Comparison of ENCODE assay signal across 18 cellular contexts in genomic region chr5:140238756-140239155, GRCh38.
DNase-seq lines count a peak whose midpoint lies in the region; ATAC-seq and TF ChIP-seq lines count a peak whose summit lies in the region.
"Had no signal": no experiment of that assay in that cellular context is flagged by ENCODE, and none has a peak within 500 bp of the region (broad histone marks: within the 10 kb centered on the region; RNA-seq: fewer than 3 reads in every experiment).

No MANE protein-coding gene starts in this region.

- H3K27ac Mint-ChIP-seq in T-cell, result no peak overlapping the region
- H3K27ac Mint-ChIP-seq: B cell; CD4-positive, CD25-positive, alpha-beta regulatory T cell; CD8-positive, alpha-beta T cell; HFFc6 had no signal

- no peaks in the 10 kb centered on the region for H3K9me3 ChIP-seq in psoas muscle
- no peaks in the 10 kb centered on the region for H3K9me3 ChIP-seq in stomach smooth muscle (ENCODE audit: control insufficient read depth in 2 of 2, low read length in 2 of 2)
- H3K9me3 ChIP-seq: BLaER1, Caco-2, HAP-1 had no signal

- no peaks in the 10 kb centered on the region for H3K36me3 Mint-ChIP-seq in T-cell

- CTCF ChIA-PET in T-cell (lab: Charles Lee), result interaction anchor here in 1 of 2 donors (2.1 kb wide), 1 partner anchor 10 kb away, joined by 5 read pairs; no protein-coding TSS in a partner anchor

- H3K9me3 Mint-ChIP-seq in T-cell, result no peaks in the 10 kb centered on the region
- H3K9me3 Mint-ChIP-seq: CD8-positive, alpha-beta T cell; HFFc6 had no signal

- POLR2A ChIA-PET in T-cell (lab: Charles Lee), result no interaction called here

- H3K36me3 ChIP-seq in psoas muscle (ENCODE audit: insufficient read depth in 1 of 2, low read depth in 1 of 2), result peaks cover 0 to 7% of the 10 kb centered on the region in 2 donors
- H3K36me3 ChIP-seq in stomach smooth muscle (ENCODE audit: control insufficient read depth in 2 of 2, insufficient read depth in 2 of 2, low read length in 2 of 2), result peaks cover 0 to 3% of the 10 kb centered on the region in 2 donors

- no peak for ATAC-seq in left ventricle myocardium superior
- no peak for ATAC-seq in psoas muscle
- no peak for ATAC-seq in T-cell (replicated peaks in 1 of 4)
- ATAC-seq: CD8-positive, alpha-beta T cell had no signal

- no peak overlapping the region for H3K4me3 ChIP-seq in psoas muscle
- no peak overlapping the region for H3K4me3 ChIP-seq in stomach smooth muscle (ENCODE audit: low read length in 2 of 2)
- no peak overlapping the region for H3K4me3 ChIP-seq in foreskin fibroblast (ENCODE audit: low read depth in 1 of 2, low read length in 2 of 2)
- H3K4me3 ChIP-seq: BLaER1, HAP-1 had no signal

- no peak overlapping the region for H3K9ac ChIP-seq in stomach smooth muscle (ENCODE audit: low read length in 2 of 2)
- H3K9ac ChIP-seq: BLaER1 had no signal

- intact Hi-C loops in cardiac septum (cut with DNase I) (no loop called here), left ventricle myocardium superior (cut with micrococcal nuclease) (no loop called here), psoas muscle (cut with DNase I) (no loop called here)

- DNase-seq in cardiac septum (ENCODE audit: low spot score) (peak; percentile 67), left ventricle myocardium superior (no peak), psoas muscle (no peak), foreskin fibroblast (no peak), T-cell (no peak)
- DNase-seq: Caco-2; CD4-positive, CD25-positive, alpha-beta regulatory T cell; CD8-positive, alpha-beta T cell; DMS153; DND-41; GOT3; HFFc6 had no signal

- no peak overlapping the region for H3K4me3 Mint-ChIP-seq in T-cell
- H3K4me3 Mint-ChIP-seq: B cell; CD4-positive, CD25-positive, alpha-beta regulatory T cell; CD8-positive, alpha-beta T cell; HFFc6 had no signal

- H3K27ac ChIP-seq in psoas muscle, result peak overlapping the region; percentile 43
- H3K27ac ChIP-seq in stomach smooth muscle (ENCODE audit: low read length), result peak overlapping the region; percentile 82
- H3K27ac ChIP-seq: 22Rv1, BLaER1, C4-2B had no signal

- TF ChIP-seq CTCF in psoas muscle (IDR thresholded peaks at IDR 0.05), result no peak
- no peak for TF ChIP-seq CTCF in foreskin fibroblast (IDR thresholded peaks at IDR 0.05; ENCODE audit: low read depth, low read length)

- peaks cover 57% of the 10 kb centered on the region for H3K4me1 ChIP-seq in psoas muscle
- H3K4me1 ChIP-seq in stomach smooth muscle (ENCODE audit: control insufficient read depth, insufficient read depth, low read length), result peaks cover 63% of the 10 kb centered on the region

- 92 to 94% (median 92%) methylated on average over 6 of the region's 6 CpGs for WGBS in psoas muscle, 3 donors

- H3K27me3 Mint-ChIP-seq in T-cell, result peaks cover 0 to under 1% of the 10 kb centered on the region in 2 donors
- H3K27me3 Mint-ChIP-seq: B cell; CD4-positive, CD25-positive, alpha-beta regulatory T cell had no signal

- no peaks in the 10 kb centered on the region for H3K27me3 ChIP-seq in psoas muscle (ENCODE audit: insufficient read depth in 3 of 3, low read length in 2 of 3)
- H3K27me3 ChIP-seq in stomach smooth muscle (ENCODE audit: control insufficient read depth in 1 of 2, insufficient read depth in 2 of 2, low read length in 2 of 2), result no peaks in the 10 kb centered on the region
- H3K27me3 ChIP-seq: BLaER1 had no signal

- no peaks in the 10 kb centered on the region for H3K4me1 Mint-ChIP-seq in T-cell
- H3K4me1 Mint-ChIP-seq: B cell; CD4-positive, CD25-positive, alpha-beta regulatory T cell had no signal
